ENCODE assay signal across 12 cellular contexts in the genomic region with DNA sequence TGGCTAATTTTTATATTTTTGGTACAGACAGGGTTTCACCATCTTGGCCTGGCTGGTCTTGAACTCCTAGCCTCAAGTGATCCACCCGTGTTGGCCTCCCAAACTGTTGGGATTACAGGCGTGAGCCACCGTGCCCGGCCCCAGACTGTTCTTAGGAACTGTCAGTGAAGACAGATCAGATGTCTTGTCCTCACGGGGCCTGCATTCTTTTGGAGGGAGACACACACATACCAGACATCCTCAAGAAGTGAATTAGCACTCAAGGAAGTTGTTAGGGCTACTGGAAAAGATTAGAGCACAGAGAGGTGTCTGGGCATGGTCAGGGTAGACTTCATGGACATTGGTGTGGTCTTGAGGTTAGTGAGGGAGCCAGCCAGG. TPM values are rescaled to one million over a fixed set of nuclear protein-coding genes. Genes with fewer than 3 reads are reported as not detected.
DNase-seq lines count a peak whose midpoint lies in the region; ATAC-seq, FAIRE-seq and TF ChIP-seq lines count a peak whose summit lies in the region.
"Had no signal": no experiment of that assay in that cellular context is flagged by ENCODE, and none has a peak within 500 bp of the region (broad histone marks: within the 10 kb centered on the region; RNA-seq: fewer than 3 reads in every experiment).

No MANE protein-coding gene starts in this region.

- H3K4me3 Mint-ChIP-seq in stimulated activated naive CD8-positive, alpha-beta T cell treated with anti-CD3 and anti-CD28 coated beads, Interleukin-15, Interleukin-2, amounts not matched to agents 100 ng/mL and 50 ng/mL, for 24 hours = no peak overlapping the region
- no peak overlapping the region for H3K4me3 Mint-ChIP-seq in stimulated activated naive CD8-positive, alpha-beta T cell treated with anti-CD3 and anti-CD28 coated beads, Interleukin-15, amount 100 ng/mL, for 72 hours
- H3K4me3 Mint-ChIP-seq: activated T-cell treated with anti-CD3 and anti-CD28 coated beads, Interleukin-2, amount 50 U/mL, for 4 hours had no signal

- no peak overlapping the region for H3K4me2 ChIP-seq in osteoblast (ENCODE audit: insufficient read depth, low read length)

- H3K27me3 ChIP-seq in osteoblast (ENCODE audit: insufficient read depth, low read length) (no peaks in the 10 kb centered on the region), vagina (no peaks in the 10 kb centered on the region)
- H3K27me3 ChIP-seq: left lung had no signal

- FAIRE-seq in HTR-8/SVneo (lab: Jason Lieb, UNC) = no peak

- H3K27ac ChIP-seq in coronary artery (peak overlapping the region; percentile 55 to 90), osteoblast (ENCODE audit: low read depth, low read length) (peak overlapping the region; percentile 94), vagina (peak overlapping the region; percentile 77)

- peaks cover 17% of the 10 kb centered on the region for H3K4me1 Mint-ChIP-seq in stimulated activated naive CD8-positive, alpha-beta T cell treated with anti-CD3 and anti-CD28 coated beads, Interleukin-15, Interleukin-2, amounts not matched to agents 100 ng/mL and 50 ng/mL, for 24 hours (ENCODE audit: low read depth)
- peaks cover 14% of the 10 kb centered on the region for H3K4me1 Mint-ChIP-seq in stimulated activated naive CD8-positive, alpha-beta T cell treated with anti-CD3 and anti-CD28 coated beads, Interleukin-15, amount 100 ng/mL, for 72 hours

- in situ Hi-C loops in GM13976 (cut with MboI; ENCODE audit: low sequenced_read_pairs, unreplicated experiment) = no loop called here

- H4K20me1 ChIP-seq in osteoblast (ENCODE audit: insufficient read depth, low read length) = no peaks in the 10 kb centered on the region

- H3K36me3 Mint-ChIP-seq in stimulated activated naive CD8-positive, alpha-beta T cell treated with anti-CD3 and anti-CD28 coated beads, Interleukin-15, Interleukin-2, amounts not matched to agents 100 ng/mL and 50 ng/mL, for 24 hours (ENCODE audit: low read depth) = no peaks in the 10 kb centered on the region

- H3K9me3 ChIP-seq in osteoblast (ENCODE audit: low read depth, low read length) = no peaks in the 10 kb centered on the region
- no peaks in the 10 kb centered on the region for H3K9me3 ChIP-seq in vagina
- H3K9me3 ChIP-seq: left lung had no signal

- intact Hi-C loops in vagina (cut with DNase I) = loop anchor here (10.0 kb wide), 1 partner anchor 346 kb away; no protein-coding TSS in a partner anchor

- H3K9me3 Mint-ChIP-seq in stimulated activated naive CD8-positive, alpha-beta T cell treated with anti-CD3 and anti-CD28 coated beads, Interleukin-15, Interleukin-2, amounts not matched to agents 100 ng/mL and 50 ng/mL, for 24 hours = no peaks in the 10 kb centered on the region
- H3K9me3 Mint-ChIP-seq in stimulated activated naive CD8-positive, alpha-beta T cell treated with anti-CD3 and anti-CD28 coated beads, Interleukin-15, amount 100 ng/mL, for 72 hours = no peaks in the 10 kb centered on the region
- H3K9me3 Mint-ChIP-seq: activated T-cell treated with anti-CD3 and anti-CD28 coated beads, Interleukin-2, amount 50 U/mL, for 4 hours had no signal

- no peak for TF ChIP-seq CTCF in coronary artery (IDR thresholded peaks at IDR 0.05)
- no peak for TF ChIP-seq CTCF in osteoblast (IDR thresholded peaks at IDR 0.05; ENCODE audit: extremely low read depth, low read depth, low read length)
- no peak for TF ChIP-seq CTCF in vagina (IDR thresholded peaks at IDR 0.05)
- TF ChIP-seq CTCF in GM13976 (IDR thresholded peaks at IDR 0.05; ENCODE audit: borderline replicate concordance, control extremely low read depth, extremely low read depth, insufficient read depth, missing control alignments) = no peak

- peak overlapping the region; percentile 52 for H3K27ac Mint-ChIP-seq in stimulated activated naive CD8-positive, alpha-beta T cell treated with anti-CD3 and anti-CD28 coated beads, Interleukin-15, Interleukin-2, amounts not matched to agents 100 ng/mL and 50 ng/mL, for 24 hours
- no peak overlapping the region for H3K27ac Mint-ChIP-seq in stimulated activated naive CD8-positive, alpha-beta T cell treated with anti-CD3 and anti-CD28 coated beads, Interleukin-15, amount 100 ng/mL, for 72 hours

- DNase-seq in stimulated activated naive CD8-positive, alpha-beta T cell treated with anti-CD3 and anti-CD28 coated beads, Interleukin-15, amount 100 ng/mL, for 72 hours = no peak
- DNase-seq in coronary artery (ENCODE audit: low spot score) = no peak
- peak; percentile 35 for DNase-seq in osteoblast (ENCODE audit: insufficient read length, low spot score, missing footprints)
- no peak for DNase-seq in vagina (ENCODE audit: extremely low spot score in 2 of 2)
- DNase-seq in GM13976 (ENCODE audit: low spot score) = no peak
- no peak for DNase-seq in HTR-8/SVneo (ENCODE audit: insufficient read length, low spot score)
- no peak for DNase-seq in foreskin melanocyte
- DNase-seq: activated T-cell treated with anti-CD3 and anti-CD28 coated beads, Interleukin-2, amount 50 U/mL, for 4 hours; DMS53; left lung; NCI-H2107 had no signal

- ATAC-seq in stimulated activated naive CD8-positive, alpha-beta T cell treated with anti-CD3 and anti-CD28 coated beads, Interleukin-15, amount 100 ng/mL, for 72 hours = no peak

- no peak for TF ChIP-seq POLR2A in vagina (IDR thresholded peaks at IDR 0.05)

- no peaks in the 10 kb centered on the region for H3K36me3 ChIP-seq in osteoblast (ENCODE audit: insufficient read depth, low read length)
- no peaks in the 10 kb centered on the region for H3K36me3 ChIP-seq in vagina
- H3K36me3 ChIP-seq: left lung had no signal

- H3K79me2 ChIP-seq in osteoblast (ENCODE audit: insufficient read depth, low read length) = no peaks in the 10 kb centered on the region

- H3K27me3 Mint-ChIP-seq in stimulated activated naive CD8-positive, alpha-beta T cell treated with anti-CD3 and anti-CD28 coated beads, Interleukin-15, Interleukin-2, amounts not matched to agents 100 ng/mL and 50 ng/mL, for 24 hours = peaks cover under 1% of the 10 kb centered on the region
- peaks cover 3% of the 10 kb centered on the region for H3K27me3 Mint-ChIP-seq in stimulated activated naive CD8-positive, alpha-beta T cell treated with anti-CD3 and anti-CD28 coated beads, Interleukin-15, amount 100 ng/mL, for 72 hours

- H3K4me1 ChIP-seq in osteoblast (ENCODE audit: insufficient read depth, low read length) (peaks cover 19% of the 10 kb centered on the region), vagina (peaks cover 15% of the 10 kb centered on the region)

- H2AFZ ChIP-seq in osteoblast (ENCODE audit: low read length) = peak overlapping the region; percentile 75

- H3K4me3 ChIP-seq in coronary artery (no peak overlapping the region), osteoblast (ENCODE audit: insufficient read depth, low read length) (no peak overlapping the region), vagina (no peak overlapping the region)
- H3K4me3 ChIP-seq: left lung had no signal

RNA-seq across cellular contexts. Expression of a gene that starts 10.3 kb away (rescaled TPM):
- total RNA-seq in osteoblast = 9.0 and 10.3 TPM in 2 replicates
- 82.3 TPM for total RNA-seq in vagina

RNA-seq across cellular contexts. Expression of a gene that starts 12.8 kb away (rescaled TPM):
- 35.4 and 36.6 TPM in 2 replicates for total RNA-seq in osteoblast
- total RNA-seq in vagina = 26.8 TPM

RNA-seq across cellular contexts. Expression of a gene that starts 36.3 kb away (rescaled TPM):
- total RNA-seq in osteoblast = not detected in 2 replicates
- total RNA-seq in vagina = 5.6 TPM
- total RNA-seq: activated T-cell treated with anti-CD3 and anti-CD28 coated beads, Interleukin-2, amount 50 U/mL, for 4 hours had no signal
